Comparison of ENCODE assay signal across 8 cellular contexts in genomic region chr12:6461401-6462233, GRCh38. TPM values are rescaled to one million over a fixed set of nuclear protein-coding genes. Genes with fewer than 3 reads are reported as not detected.
DNase-seq lines count a peak whose midpoint lies in the region; ATAC-seq and TF ChIP-seq lines count a peak whose summit lies in the region.

No MANE protein-coding gene starts in this region.

- peak overlapping the region; percentile 82 for H3K27ac ChIP-seq in BLaER1

- H3K9me3 ChIP-seq in BLaER1, result peaks cover 5% of the 10 kb centered on the region

- H3K4me3 ChIP-seq in BLaER1 (peak overlapping the region; percentile 23), foreskin fibroblast (ENCODE audit: low read depth in 1 of 2, low read length in 2 of 2) (no peak overlapping the region)

- no peak for TF ChIP-seq CTCF in foreskin fibroblast (IDR thresholded peaks at IDR 0.05; ENCODE audit: low read depth, low read length)

- DNase-seq in Kasumi-1 (lab: John Stamatoyannopoulos, UW) (peak; percentile 89 to 95), head of caudate nucleus (peak; percentile 12 to 84 (median 52)), foreskin fibroblast (no peak), LoVo (ENCODE audit: low spot score) (no peak)
- peak; percentile 97 for DNase-seq in activated CD8-positive, alpha-beta memory T cell treated with anti-CD3 and anti-CD28 coated beads, Interleukin-2, amount 10 ng/mL, durations not matched to agents 7 days and 5 days
- peak; percentile 68 to 69 for DNase-seq in stimulated activated CD4-positive, alpha-beta T cell treated with anti-CD3 and anti-CD28 coated beads, Interleukin-2, amount 100 ng/mL, for 48 hours

- H4K20me1 ChIP-seq in BLaER1, result no peaks in the 10 kb centered on the region

- ATAC-seq in GM21381 (IDR thresholded peaks at IDR 0.05; ENCODE audit: unreplicated experiment), result peak; percentile 78
- peak; percentile 82 for ATAC-seq in activated CD8-positive, alpha-beta memory T cell treated with anti-CD3 and anti-CD28 coated beads, Interleukin-2, amount 10 ng/mL, durations not matched to agents 7 days and 5 days

- peaks cover 85% of the 10 kb centered on the region for H3K36me3 ChIP-seq in BLaER1

- H3K9ac ChIP-seq in BLaER1, result peak overlapping the region; percentile 52

- peak overlapping the region; percentile 72 for H3K4me3 Mint-ChIP-seq in activated CD8-positive, alpha-beta memory T cell treated with anti-CD3 and anti-CD28 coated beads, Interleukin-2, amount 10 ng/mL, durations not matched to agents 7 days and 5 days

- CTCF ChIA-PET in activated CD8-positive, alpha-beta memory T cell treated with anti-CD3 and anti-CD28 coated beads, Interleukin-2, amount 10 ng/mL, durations not matched to agents 7 days and 5 days (lab: Charles Lee), result interaction anchor here (0.8 to 6.7 kb wide), 12 partner anchors 10 to 126 kb away, joined by 3 to 171 read pairs (median 12); partner anchors contain the start of genes CD27, GAPDH, IFFO1 and TAPBPL

- peak overlapping the region; percentile 87 for H3K4me2 ChIP-seq in BLaER1

- intact Hi-C loops in head of caudate nucleus (cut with DNase I), result no loop called here

- peaks cover 87% of the 10 kb centered on the region for H3K4me1 Mint-ChIP-seq in activated CD8-positive, alpha-beta memory T cell treated with anti-CD3 and anti-CD28 coated beads, Interleukin-2, amount 10 ng/mL, durations not matched to agents 7 days and 5 days

- peak overlapping the region; percentile 98 for H3K27ac Mint-ChIP-seq in activated CD8-positive, alpha-beta memory T cell treated with anti-CD3 and anti-CD28 coated beads, Interleukin-2, amount 10 ng/mL, durations not matched to agents 7 days and 5 days

- no peaks in the 10 kb centered on the region for H3K27me3 ChIP-seq in BLaER1

- peaks cover 97% of the 10 kb centered on the region for H3K4me1 ChIP-seq in BLaER1

- peaks cover 83% of the 10 kb centered on the region for H3K36me3 Mint-ChIP-seq in activated CD8-positive, alpha-beta memory T cell treated with anti-CD3 and anti-CD28 coated beads, Interleukin-2, amount 10 ng/mL, durations not matched to agents 7 days and 5 days

- H3K9me3 Mint-ChIP-seq in activated CD8-positive, alpha-beta memory T cell treated with anti-CD3 and anti-CD28 coated beads, Interleukin-2, amount 10 ng/mL, durations not matched to agents 7 days and 5 days (ENCODE audit: low read depth), result no peaks in the 10 kb centered on the region

- no peaks in the 10 kb centered on the region for H3K27me3 Mint-ChIP-seq in activated CD8-positive, alpha-beta memory T cell treated with anti-CD3 and anti-CD28 coated beads, Interleukin-2, amount 10 ng/mL, durations not matched to agents 7 days and 5 days

RNA-seq across cellular contexts. Expression of gene VAMP1, which starts 8.9 kb away (rescaled TPM):
- total RNA-seq in activated CD8-positive, alpha-beta memory T cell treated with anti-CD3 and anti-CD28 coated beads, Interleukin-2, amount 10 ng/mL, durations not matched to agents 7 days and 5 days, result 10 to 100 TPM; 49.2 to 59.1 TPM

RNA-seq across cellular contexts. Expression of gene TAPBPL, which starts 9.8 kb away (rescaled TPM):
- 10 to 100 TPM; 49.1 to 53.0 TPM for total RNA-seq in activated CD8-positive, alpha-beta memory T cell treated with anti-CD3 and anti-CD28 coated beads, Interleukin-2, amount 10 ng/mL, durations not matched to agents 7 days and 5 days

RNA-seq across cellular contexts. Expression of gene CD27, which starts 16.9 kb away (rescaled TPM):
- 10 to 100 TPM; 44.9 to 67.3 TPM for total RNA-seq in activated CD8-positive, alpha-beta memory T cell treated with anti-CD3 and anti-CD28 coated beads, Interleukin-2, amount 10 ng/mL, durations not matched to agents 7 days and 5 days

RNA-seq across cellular contexts. Expression of gene MRPL51, which starts 31.4 kb away (rescaled TPM):
- 100 to 1,000 TPM; 191 to 271 TPM for total RNA-seq in activated CD8-positive, alpha-beta memory T cell treated with anti-CD3 and anti-CD28 coated beads, Interleukin-2, amount 10 ng/mL, durations not matched to agents 7 days and 5 days

RNA-seq across cellular contexts. Expression of gene NCAPD2, which starts 32.3 kb away (rescaled TPM):
- total RNA-seq in activated CD8-positive, alpha-beta memory T cell treated with anti-CD3 and anti-CD28 coated beads, Interleukin-2, amount 10 ng/mL, durations not matched to agents 7 days and 5 days, result 100 to 1,000 TPM; 173 to 200 TPM

Comparison
In these comparisons a context has a peak if more than half of its experiments do, and no peak if none do; other contexts are left out.
1. DNase-seq: peak in Kasumi-1 (2 of 2), activated CD8-positive, alpha-beta memory T cell treated with anti-CD3 and anti-CD28 coated beads, Interleukin-2, amount 10 ng/mL, durations not matched to agents 7 days and 5 days (single experiment), head of caudate nucleus (42 of 42) and stimulated activated CD4-positive, alpha-beta T cell treated with anti-CD3 and anti-CD28 coated beads, Interleukin-2, amount 100 ng/mL, for 48 hours (2 of 2); none in foreskin fibroblast (0 of 2) and LoVo (single experiment).